8 cellular contexts compared by ENCODE assay signal in the genomic region with DNA sequence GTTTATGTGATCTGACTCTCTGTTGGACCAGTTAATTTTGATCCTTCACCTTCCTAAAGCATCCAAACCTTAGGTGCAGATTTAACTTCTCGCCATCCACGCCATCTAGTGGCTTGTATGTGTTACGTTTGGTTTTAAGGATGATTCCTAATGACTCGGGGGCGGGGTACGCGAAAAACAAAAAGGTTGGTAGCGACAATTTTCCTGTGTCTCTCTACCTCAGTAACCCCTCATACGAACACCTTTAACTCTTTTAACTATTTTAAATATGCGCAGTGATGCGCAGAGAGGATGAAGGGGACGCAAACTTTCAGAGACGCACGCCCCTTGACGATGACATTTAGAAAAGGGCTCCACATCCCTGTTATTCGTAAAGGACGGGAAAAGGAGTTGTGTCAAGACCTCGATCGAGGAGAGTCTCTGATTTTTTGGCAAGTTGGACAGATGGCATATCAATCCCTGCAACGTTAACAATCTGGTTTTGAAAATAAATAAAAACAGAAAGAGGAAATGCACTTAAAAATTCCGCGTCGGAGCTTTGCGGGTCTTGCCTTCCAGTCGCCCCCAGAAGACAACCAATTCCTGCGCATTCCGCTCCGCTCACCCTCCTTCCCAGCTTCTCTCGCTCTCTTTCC. TPM values are rescaled to one million over a fixed set of nuclear protein-coding genes. Genes with fewer than 3 reads are reported as not detected.
DNase-seq lines count a peak whose midpoint lies in the region; ATAC-seq and TF ChIP-seq lines count a peak whose summit lies in the region.

No MANE protein-coding gene starts in this region.

- no TSS peak for BruUV-seq in HCT116 (replicated peaks; lab: Mats Ljungman, UMichigan)

- CTCF ChIA-PET in activated naive CD4-positive, alpha-beta T cell treated with anti-CD3 and anti-CD28 coated beads, Interleukin-2, amount 10 ng/mL, durations not matched to agents 7 days and 5 days (lab: Charles Lee): interaction anchor here (1.1 kb wide), 1 partner anchor 111 kb away, joined by 3 read pairs; no protein-coding TSS in a partner anchor
- CTCF ChIA-PET in HCT116 (lab: Charles Lee): no interaction called here

- intact Hi-C loops in HCT116 (cut with micrococcal nuclease): loop anchor here (1.0 to 10.0 kb wide), 4 partner anchors 282 to 1358 kb away; no protein-coding TSS in a partner anchor

- H3K27ac ChIP-seq in HCT116 (ENCODE audit: low read depth, low read length) (no peak overlapping the region), RWPE2 (ENCODE audit: poor library complexity, severe bottlenecking) (no peak overlapping the region), muscle layer of colon (ENCODE audit: low read depth, low read length) (no peak overlapping the region)

- H4K20me1 ChIP-seq in HCT116 (ENCODE audit: insufficient read depth): no peaks in the 10 kb centered on the region

- H3K36me3 Mint-ChIP-seq in activated naive CD4-positive, alpha-beta T cell treated with anti-CD3 and anti-CD28 coated beads, Interleukin-2, amount 10 ng/mL, durations not matched to agents 7 days and 5 days: no peaks in the 10 kb centered on the region

- H3K9ac ChIP-seq in HCT116 (ENCODE audit: low read length): no peak overlapping the region
- no peak overlapping the region for H3K9ac ChIP-seq in muscle layer of colon (ENCODE audit: low read length)

- H3K27ac Mint-ChIP-seq in activated naive CD4-positive, alpha-beta T cell treated with anti-CD3 and anti-CD28 coated beads, Interleukin-2, amount 10 ng/mL, durations not matched to agents 7 days and 5 days: no peak overlapping the region

- peak overlapping the region; percentile 19 for H3K4me3 Mint-ChIP-seq in activated naive CD4-positive, alpha-beta T cell treated with anti-CD3 and anti-CD28 coated beads, Interleukin-2, amount 10 ng/mL, durations not matched to agents 7 days and 5 days

- no peak for DNase-seq in activated naive CD4-positive, alpha-beta T cell treated with anti-CD3 and anti-CD28 coated beads, Interleukin-2, amount 10 ng/mL, durations not matched to agents 7 days and 5 days
- DNase-seq in activated naive CD4-positive, alpha-beta T cell (lab: John Stamatoyannopoulos, UW): no peak
- peak; percentile 37 for DNase-seq in HCT116 (ENCODE audit: low read depth, low spot score)
- peak; percentile 25 for DNase-seq in M059J (ENCODE audit: low read depth)
- no peak for DNase-seq in RWPE2 (ENCODE audit: low spot score)
- peak; percentile 3 for DNase-seq in epithelial cell of proximal tubule (ENCODE audit: low read depth)

- TF ChIP-seq POLR2A in HCT116 (IDR thresholded peaks at IDR 0.05; ENCODE audit: borderline replicate concordance, extremely low read depth, insufficient read depth, insufficient read length): no peak

- peaks cover 12% of the 10 kb centered on the region for H3K4me1 Mint-ChIP-seq in activated naive CD4-positive, alpha-beta T cell treated with anti-CD3 and anti-CD28 coated beads, Interleukin-2, amount 10 ng/mL, durations not matched to agents 7 days and 5 days

- H3K27me3 Mint-ChIP-seq in activated naive CD4-positive, alpha-beta T cell treated with anti-CD3 and anti-CD28 coated beads, Interleukin-2, amount 10 ng/mL, durations not matched to agents 7 days and 5 days: peaks cover 37% of the 10 kb centered on the region

- no peaks in the 10 kb centered on the region for H3K27me3 ChIP-seq in HCT116 (ENCODE audit: insufficient read depth, low read length)
- peaks cover 35% of the 10 kb centered on the region for H3K27me3 ChIP-seq in RWPE2 (ENCODE audit: insufficient read depth, poor library complexity, severe bottlenecking)
- peaks cover 0 to 11% of the 10 kb centered on the region in 2 donors for H3K27me3 ChIP-seq in muscle layer of colon (ENCODE audit: control insufficient read depth in 1 of 2, insufficient read depth in 2 of 2, low read length in 2 of 2)

- peak; percentile 59 to 73 (median 61); a peak in 5 of 6 replicates for TF ChIP-seq CTCF in HCT116 (IDR thresholded peaks at IDR 0.05 in 2 of 3, conservative IDR thresholded peaks at IDR 0.05 in 1 of 3; ENCODE audit: borderline replicate concordance in 1 of 3, insufficient read depth in 1 of 3, low read depth in 2 of 3, low read length in 2 of 3)
- peak; percentile 84 for TF ChIP-seq CTCF in RWPE2 (IDR thresholded peaks at IDR 0.05; ENCODE audit: poor library complexity, severe bottlenecking)
- TF ChIP-seq CTCF in epithelial cell of proximal tubule (conservative IDR thresholded peaks at IDR 0.05; ENCODE audit: low read depth, low read length): peak; percentile 84

- ATAC-seq in HCT116 (peak; percentile 78), RWPE2 (ENCODE audit: low read depth) (peak; percentile 64), HG03039 (IDR thresholded peaks at IDR 0.05; ENCODE audit: unreplicated experiment) (no peak)

- H3K36me3 ChIP-seq in HCT116 (ENCODE audit: control insufficient read depth in 1 of 2, insufficient read depth in 2 of 2, low read length in 2 of 2) (no peaks in the 10 kb centered on the region), RWPE2 (ENCODE audit: low read depth) (no peaks in the 10 kb centered on the region), muscle layer of colon (ENCODE audit: insufficient read depth, low read length) (no peaks in the 10 kb centered on the region)

- peaks cover 2% of the 10 kb centered on the region for H3K9me3 Mint-ChIP-seq in activated naive CD4-positive, alpha-beta T cell treated with anti-CD3 and anti-CD28 coated beads, Interleukin-2, amount 10 ng/mL, durations not matched to agents 7 days and 5 days

- H3K4me2 ChIP-seq in HCT116 (ENCODE audit: low read length): peak overlapping the region; percentile 43

- no peaks in the 10 kb centered on the region for H3K9me2 ChIP-seq in HCT116 (ENCODE audit: insufficient read depth)

- POLR2A ChIA-PET in HCT116 (lab: Charles Lee): no interaction called here

- TF ChIP-seq RAD21 in HCT116 (IDR thresholded peaks at IDR 0.05; ENCODE audit: low read depth): peak; percentile 82

- H3K79me2 ChIP-seq in HCT116 (ENCODE audit: insufficient read depth, low read length): no peaks in the 10 kb centered on the region

- peak overlapping the region; percentile 74 for H2AFZ ChIP-seq in HCT116 (ENCODE audit: low read depth, low read length, poor library complexity, severe bottlenecking)

- no peak overlapping the region for H3K4me3 ChIP-seq in HCT116 (replicated peaks in 1 of 2; ENCODE audit: low read depth in 1 of 2, low read length in 2 of 2)
- H3K4me3 ChIP-seq in RWPE2 (ENCODE audit: severe bottlenecking): peak overlapping the region; percentile 28
- peak overlapping the region; percentile 55 for H3K4me3 ChIP-seq in epithelial cell of proximal tubule (ENCODE audit: low read depth, low read length)
- H3K4me3 ChIP-seq in muscle layer of colon (ENCODE audit: low read depth in 1 of 2, low read length in 2 of 2): peak overlapping the region; percentile 42 to 53

- RAD21 ChIA-PET in HCT116 (lab: Charles Lee; ENCODE audit: low non-redundant PET in 1 of 2, low total read pairs in 2 of 2, uncharacterized antibody in 2 of 2, unreplicated experiment in 2 of 2): no interaction called here

- H3K4me1 ChIP-seq in HCT116 (ENCODE audit: control insufficient read depth in 1 of 2, insufficient read depth in 2 of 2, low read length in 2 of 2) (no peaks in the 10 kb centered on the region), RWPE2 (ENCODE audit: insufficient read depth, poor library complexity, severe bottlenecking) (no peaks in the 10 kb centered on the region), muscle layer of colon (ENCODE audit: insufficient read depth, low read length) (no peaks in the 10 kb centered on the region)

- H3K9me3 ChIP-seq in HCT116 (ENCODE audit: control insufficient read depth in 1 of 2, insufficient read depth in 1 of 2, low read depth in 1 of 2, low read length in 2 of 2): no peaks in the 10 kb centered on the region
- no peaks in the 10 kb centered on the region for H3K9me3 ChIP-seq in RWPE2 (ENCODE audit: severe bottlenecking)
- H3K9me3 ChIP-seq in muscle layer of colon (ENCODE audit: low read length): no peaks in the 10 kb centered on the region

TF ChIP-seq in HCT116, 20 proteins besides CTCF, POLR2A, EP300 and RAD21:
- TF ChIP-seq CBX3 (IDR thresholded peaks at IDR 0.05; ENCODE audit: low read depth) (peak; percentile 25; the same call in 1 of the 2 replicates), SIN3A (IDR thresholded peaks at IDR 0.05; ENCODE audit: low read depth) (no peak), EGR1 (IDR thresholded peaks at IDR 0.05; ENCODE audit: low read depth) (no peak), POLR2AphosphoS5 (IDR thresholded peaks at IDR 0.05; ENCODE audit: low read depth, low read length) (no peak), YY1 (IDR thresholded peaks at IDR 0.05; ENCODE audit: extremely low read depth, insufficient replicate concordance, low read depth, low read length) (peak; percentile 26), SRF (IDR thresholded peaks at IDR 0.05; ENCODE audit: low read depth) (no peak), TCF7L2 (IDR thresholded peaks at IDR 0.05; ENCODE audit: borderline replicate concordance, extremely low read depth, insufficient read depth, insufficient read length) (no peak)

RNA-seq across cellular contexts. Expression of a gene that starts 0.6 kb away (rescaled TPM):
- 0.05 TPM for total RNA-seq in HCT116 (2021; ENCODE audit: unreplicated experiment)
- polyA plus RNA-seq in HCT116 (2012): not detected in 2 replicates
- total RNA-seq in M059J (2014; rRNA removed; shearing (Covaris generic)): not detected in 2 replicates
- 0.07 and 0.12 TPM in 2 replicates for total RNA-seq in epithelial cell of proximal tubule

Comparison
In these comparisons a context has a peak if more than half of its experiments do, and no peak if none do; other contexts are left out.
1. DNase-seq: peak in HCT116 (single experiment), M059J (single experiment) and epithelial cell of proximal tubule (single experiment); none in activated naive CD4-positive, alpha-beta T cell treated with anti-CD3 and anti-CD28 coated beads, Interleukin-2, amount 10 ng/mL, durations not matched to agents 7 days and 5 days (single experiment), activated naive CD4-positive, alpha-beta T cell (0 of 4) and RWPE2 (single experiment).
2. H3K4me3 ChIP-seq: peak in RWPE2 (single experiment), epithelial cell of proximal tubule (single experiment) and muscle layer of colon (2 of 2); none in HCT116 (0 of 2).
3. Peak in every context shown above with its lines, with median percentiles within 50 percentile points of each other: CTCF ChIP-seq.